1 cellular context compared by ENCODE assay signal in genomic region chr20:36778831-36779655, GRCh38.
TF ChIP-seq lines count a peak whose summit lies in the region.

No MANE protein-coding gene starts in this region.

TF ChIP-seq in GM23338, 12 proteins besides CTCF, POLR2A, EP300 and RAD21 (continued from another document):
- TF ChIP-seq REST (IDR thresholded peaks at IDR 0.05; ENCODE audit: unreplicated experiment) (no peak), ZNF114 (CRISPR knock-in tag; IDR thresholded peaks at IDR 0.05) (no peak)
